Comparison of ENCODE assay signal across 9 cellular contexts in genomic region chr1:7703321-7704213, GRCh38.
DNase-seq lines count a peak whose midpoint lies in the region; ATAC-seq and TF ChIP-seq lines count a peak whose summit lies in the region.
"Had no signal": no experiment of that assay in that cellular context is flagged by ENCODE, and none has a peak within 500 bp of the region (broad histone marks: within the 10 kb centered on the region; RNA-seq: fewer than 3 reads in every experiment).

No MANE protein-coding gene starts in this region.

- H3K4me1 ChIP-seq in BE2C (no peaks in the 10 kb centered on the region), urinary bladder (ENCODE audit: insufficient read depth) (no peaks in the 10 kb centered on the region)

- DNase-seq in BE2C (peak; percentile 40), HK-2 (ENCODE audit: unreplicated experiment) (peak; percentile 35), kidney epithelial cell (ENCODE audit: low read depth) (no peak), LoVo (ENCODE audit: low spot score) (no peak)
- no peak for DNase-seq in activated naive CD4-positive, alpha-beta T cell treated with anti-CD3 and anti-CD28 coated beads for 36 hours

- H3K9me3 ChIP-seq in BE2C, result no peaks in the 10 kb centered on the region

- no peak for ATAC-seq in GM18505 (IDR thresholded peaks at IDR 0.05; ENCODE audit: unreplicated experiment)
- ATAC-seq in GM21390 (IDR thresholded peaks at IDR 0.05; ENCODE audit: unreplicated experiment), result no peak
- ATAC-seq: GM12878 had no signal

- H3K27me3 ChIP-seq in BE2C (no peaks in the 10 kb centered on the region), kidney epithelial cell (ENCODE audit: control insufficient read depth, insufficient read depth, low read length) (peaks cover 11% of the 10 kb centered on the region)

- H3K4me1 Mint-ChIP-seq in activated naive CD4-positive, alpha-beta T cell treated with anti-CD3 and anti-CD28 coated beads for 36 hours (ENCODE audit: low read depth), result peaks cover 11% of the 10 kb centered on the region

- H3K36me3 Mint-ChIP-seq in activated naive CD4-positive, alpha-beta T cell treated with anti-CD3 and anti-CD28 coated beads for 36 hours (ENCODE audit: low read depth), result no peaks in the 10 kb centered on the region

- intact Hi-C loops in activated naive CD4-positive, alpha-beta T cell treated with anti-CD3 and anti-CD28 coated beads for 36 hours (cut with micrococcal nuclease), result no loop called here

- no peak for TF ChIP-seq POLR2A in GM18505 (IDR thresholded peaks at IDR 0.05; ENCODE audit: borderline replicate concordance, extremely low read depth, insufficient read depth, insufficient read length)

- H3K27ac ChIP-seq in urinary bladder (ENCODE audit: low read depth), result no peak overlapping the region

- TF ChIP-seq CTCF in BE2C (IDR thresholded peaks at IDR 0.05; ENCODE audit: low read depth, low read length) (no peak), kidney epithelial cell (IDR thresholded peaks at IDR 0.05; ENCODE audit: insufficient read depth, low read length, poor library complexity, severe bottlenecking) (no peak)

- H3K27ac Mint-ChIP-seq in activated naive CD4-positive, alpha-beta T cell treated with anti-CD3 and anti-CD28 coated beads for 36 hours, result no peak overlapping the region

- 6% methylated on average over 60 of the region's 60 CpGs for WGBS in urinary bladder

- H3K9me3 Mint-ChIP-seq in activated naive CD4-positive, alpha-beta T cell treated with anti-CD3 and anti-CD28 coated beads for 36 hours, result no peaks in the 10 kb centered on the region

- CTCF ChIA-PET in activated naive CD4-positive, alpha-beta T cell treated with anti-CD3 and anti-CD28 coated beads for 36 hours (lab: Charles Lee), result interaction anchor here (1.0 to 2.9 kb wide), 3 partner anchors 24 to 50 kb away, joined by 3 to 20 read pairs (median 5); no protein-coding TSS in a partner anchor

- peak overlapping the region; percentile 60 for H3K4me3 Mint-ChIP-seq in activated naive CD4-positive, alpha-beta T cell treated with anti-CD3 and anti-CD28 coated beads for 36 hours

- H3K36me3 ChIP-seq in BE2C, result no peaks in the 10 kb centered on the region
- H3K36me3 ChIP-seq in kidney epithelial cell (ENCODE audit: control insufficient read depth, insufficient read depth, low read length), result no peaks in the 10 kb centered on the region
- no peaks in the 10 kb centered on the region for H3K36me3 ChIP-seq in urinary bladder (ENCODE audit: insufficient read depth)

- H3K27me3 Mint-ChIP-seq in activated naive CD4-positive, alpha-beta T cell treated with anti-CD3 and anti-CD28 coated beads for 36 hours (ENCODE audit: low read depth), result peaks cover 38% of the 10 kb centered on the region

- H3K4me3 ChIP-seq in BE2C (ENCODE audit: low read depth, low read length) (peak overlapping the region; percentile 11; the same call in 1 of the 2 replicates), kidney epithelial cell (ENCODE audit: low read depth, low read length) (peak overlapping the region; percentile 36), urinary bladder (ENCODE audit: low read depth, low read length) (peak overlapping the region; percentile 71)
- H3K4me3 ChIP-seq: GM12878 had no signal

Comparison
In these comparisons a context has a peak if more than half of its experiments do, and no peak if none do; other contexts are left out.
1. DNase-seq: peak in BE2C (single experiment) and HK-2 (single experiment); none in activated naive CD4-positive, alpha-beta T cell treated with anti-CD3 and anti-CD28 coated beads for 36 hours (single experiment), kidney epithelial cell (single experiment) and LoVo (single experiment).
2. H3K4me3 ChIP-seq: peak in every context shown above with its lines; median percentile 71 in urinary bladder; 36 in kidney epithelial cell; 11 in BE2C.